30 cellular contexts compared by ENCODE assay signal in the genomic region with DNA sequence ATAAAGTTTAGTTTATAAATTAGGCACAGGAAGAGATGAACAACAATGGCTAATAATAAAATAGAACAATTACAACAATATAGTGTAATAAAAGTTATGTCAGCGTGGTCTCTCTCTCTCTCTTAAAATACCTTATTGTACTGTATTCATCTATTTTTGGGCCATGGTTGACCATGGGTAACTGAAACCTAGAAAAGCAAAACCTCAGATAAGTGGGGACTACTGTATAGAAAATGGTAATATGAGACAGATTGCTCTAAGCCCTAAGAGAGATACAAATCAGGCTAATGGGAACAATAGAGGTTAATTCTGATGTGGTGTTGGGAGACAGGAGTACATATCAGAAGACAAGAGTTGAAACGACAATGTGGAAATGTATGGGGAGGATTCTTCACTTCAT.
A peak's percentile ranks its signal among the peaks of the same experiment; 100 is the strongest.
DNase-seq lines count a peak whose midpoint lies in the region; ATAC-seq and TF ChIP-seq lines count a peak whose summit lies in the region.
"Had no signal": no experiment of that assay in that cellular context is flagged by ENCODE, and none has a peak within 500 bp of the region (broad histone marks: within the 10 kb centered on the region; RNA-seq: fewer than 3 reads in every experiment).

No MANE protein-coding gene starts in this region.

- H3K9me3 ChIP-seq in OCI-LY7 (ENCODE audit: low read length): peaks cover 9% of the 10 kb centered on the region; the same call in 1 of the 2 replicates
- H3K9me3 ChIP-seq: gastrocnemius medialis, MG63 had no signal

- H4K20me1 ChIP-seq in OCI-LY7 (ENCODE audit: insufficient read depth, low read length): no peaks in the 10 kb centered on the region
- H4K20me1 ChIP-seq: BLaER1 treated with 17β-estradiol and CSF1 and Interleukin-3, amounts not matched to agents 10 nM and 100 nM had no signal

- H3K27ac ChIP-seq in OCI-LY7 (ENCODE audit: low read depth, low read length, poor library complexity, severe bottlenecking): no peak overlapping the region
- H3K27ac ChIP-seq: BLaER1 treated with 17β-estradiol and CSF1 and Interleukin-3, amounts not matched to agents 10 nM and 100 nM; gastrocnemius medialis; GM23248; hepatocyte had no signal

- H3K9me2 ChIP-seq in OCI-LY7 (ENCODE audit: insufficient read depth, low read length): no peaks in the 10 kb centered on the region

- H3K4me1 ChIP-seq in OCI-LY7 (ENCODE audit: insufficient read depth, low read length, poor library complexity, severe bottlenecking): peaks cover 38% of the 10 kb centered on the region
- H3K4me1 ChIP-seq: breast epithelium, gastrocnemius medialis had no signal

- H3K79me2 ChIP-seq in OCI-LY7 (ENCODE audit: insufficient read depth, low read depth, low read length): no peaks in the 10 kb centered on the region
- H3K79me2 ChIP-seq: hepatocyte had no signal

- BruUV-seq in OCI-LY7 (replicated peaks; lab: Mats Ljungman, UMichigan): no TSS peak

- no peak for DNase-seq in OCI-LY7 (ENCODE audit: low spot score)
- DNase-seq in left lobe of liver (ENCODE audit: low spot score): no peak
- no peak for DNase-seq in NCI-H69 (lab: John Stamatoyannopoulos, UW)
- DNase-seq in GM13977 (ENCODE audit: low spot score): no peak
- DNase-seq: activated CD4-positive, alpha-beta T cell treated with anti-CD3 and anti-CD28 coated beads, Interleukin-2, amount 10 ng/mL, durations not matched to agents 7 days and 5 days; activated CD8-positive, alpha-beta memory T cell treated with anti-CD3 and anti-CD28 coated beads, Interleukin-2, amount 10 ng/mL, durations not matched to agents 7 days and 5 days; activated naive CD4-positive, alpha-beta T cell treated with anti-CD3 and anti-CD28 coated beads for 36 hours; COR-L47; DND-41; effector memory CD8-positive, alpha-beta T cell; gastrocnemius medialis; GM23248; mesenchymal stem cell; MG63; NCI-H1436; NCI-H2107; retina; SHP77 treated with DMSO at 0.1 percent for 48 hours; T-helper 9 cell had no signal

- H3K4me2 ChIP-seq in OCI-LY7 (ENCODE audit: low read length): 0 out of 2 replicates have a peak overlapping the region, but pooled peaks have one; percentile 8
- H3K4me2 ChIP-seq: BLaER1 treated with 17β-estradiol and CSF1 and Interleukin-3, amounts not matched to agents 10 nM and 100 nM; hepatocyte; smooth muscle cell had no signal

- in situ Hi-C loops in GM13977 (cut with MboI; ENCODE audit: low pct_unique_long_range_greater_than_20kb, low sequenced_read_pairs, unreplicated experiment): no loop called here

- no peak overlapping the region for H2AFZ ChIP-seq in OCI-LY7 (ENCODE audit: low read length)
- H2AFZ ChIP-seq: GM23248, hepatocyte had no signal

- CTCF ChIA-PET in OCI-LY7 (lab: Charles Lee; ENCODE audit: unreplicated experiment): no interaction called here

- H3K36me3 ChIP-seq in OCI-LY7 (ENCODE audit: insufficient read depth, low read length): no peaks in the 10 kb centered on the region
- H3K36me3 ChIP-seq: breast epithelium, gastrocnemius medialis, MG63 had no signal

- POLR2A ChIA-PET in OCI-LY7 (lab: Charles Lee): interaction anchor here (1.0 to 7.2 kb wide), 3 partner anchors 69 to 672 kb away, joined by 3 to 72 read pairs (median 6); a partner anchor contains a TSS

- intact Hi-C loops in OCI-LY7 (cut with micrococcal nuclease; ENCODE audit: unreplicated experiment): no loop called here

- ATAC-seq in GM18517 (IDR thresholded peaks at IDR 0.05; ENCODE audit: unreplicated experiment): peak; percentile 45
- ATAC-seq in GM21381 (IDR thresholded peaks at IDR 0.05; ENCODE audit: unreplicated experiment): peak; percentile 48
- peak; percentile 32 for ATAC-seq in HG02981 (IDR thresholded peaks at IDR 0.05; ENCODE audit: unreplicated experiment)
- no peak for ATAC-seq in left lobe of liver
- ATAC-seq in GM21367 (IDR thresholded peaks at IDR 0.05; ENCODE audit: unreplicated experiment): no peak
- ATAC-seq: activated CD8-positive, alpha-beta memory T cell treated with anti-CD3 and anti-CD28 coated beads, Interleukin-2, amount 10 ng/mL, durations not matched to agents 7 days and 5 days; effector memory CD8-positive, alpha-beta T cell; esophagus mucosa; gastrocnemius medialis; K562; Panc1 had no signal

- no peak for TF ChIP-seq CTCF in OCI-LY7 (conservative IDR thresholded peaks at IDR 0.05; ENCODE audit: low read length)
- TF ChIP-seq CTCF in GM13977 (IDR thresholded peaks at IDR 0.05; ENCODE audit: extremely low read depth, insufficient read depth, missing control alignments): no peak

- no peak overlapping the region for H3K4me3 ChIP-seq in OCI-LY7 (ENCODE audit: low read depth, low read length, poor library complexity, severe bottlenecking)
- H3K4me3 ChIP-seq: BLaER1 treated with 17β-estradiol and CSF1 and Interleukin-3, amounts not matched to agents 10 nM and 100 nM; breast epithelium; gastrocnemius medialis; GM23248; hepatocyte; K562; MG63; smooth muscle cell had no signal

Comparison
In these comparisons a context has a peak if more than half of its experiments do, and no peak if none do; other contexts are left out.
1. ATAC-seq: peak in GM18517 (single experiment), GM21381 (single experiment) and HG02981 (single experiment); none in left lobe of liver (single experiment) and GM21367 (single experiment).